ENCODE assay signal across 18 cellular contexts in the genomic region with DNA sequence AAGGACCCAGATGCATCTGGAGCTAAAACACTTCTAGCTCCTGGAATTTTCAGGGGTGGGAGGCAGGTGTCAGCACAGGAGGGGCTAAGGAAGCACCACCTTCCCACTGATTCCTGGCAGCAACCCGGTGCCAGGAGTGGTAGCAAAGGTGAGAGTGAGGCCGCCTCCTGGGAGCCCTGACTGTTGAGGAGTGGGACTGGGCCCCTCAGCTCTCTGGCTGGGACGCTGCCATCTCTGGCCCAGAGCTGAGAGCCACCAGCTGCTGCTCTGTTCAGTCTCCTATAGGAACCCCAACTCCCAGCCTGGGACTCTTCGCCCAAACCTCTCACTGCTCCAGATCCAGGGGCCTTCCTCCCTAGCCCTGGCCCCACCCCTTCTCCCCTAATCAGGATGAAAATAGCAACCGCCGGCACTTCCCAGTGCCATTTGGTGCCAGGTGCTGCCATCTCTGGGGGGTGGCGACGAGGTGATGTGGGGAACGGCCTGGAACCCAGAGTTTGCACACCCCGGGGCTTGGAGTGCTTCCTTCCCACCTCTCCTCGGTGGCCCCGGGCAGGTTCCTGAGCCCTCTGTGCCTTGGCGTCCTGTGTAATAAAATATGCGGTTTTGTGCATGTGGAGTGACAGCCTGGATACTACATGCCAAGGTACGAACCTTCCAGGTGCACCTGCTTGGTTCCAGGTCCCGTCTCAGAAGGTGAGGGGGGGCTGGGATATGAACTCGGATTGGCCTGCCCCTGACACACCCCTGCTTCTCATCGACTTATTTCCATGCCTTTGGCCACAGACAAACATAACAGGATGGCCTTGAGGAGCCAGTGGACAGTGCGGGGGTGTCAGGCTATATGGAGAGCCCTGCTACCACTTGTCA. TPM values are rescaled to one million over a fixed set of nuclear protein-coding genes. Genes with fewer than 3 reads are reported as not detected.
DNase-seq lines count a peak whose midpoint lies in the region; ATAC-seq, FAIRE-seq and TF ChIP-seq lines count a peak whose summit lies in the region.
"Had no signal": no experiment of that assay in that cellular context is flagged by ENCODE, and none has a peak within 500 bp of the region (broad histone marks: within the 10 kb centered on the region; RNA-seq: fewer than 3 reads in every experiment).

No MANE protein-coding gene starts in this region.

- no peak for FAIRE-seq in kidney (lab: Jason Lieb, UNC)

- H3K4me1 ChIP-seq in kidney (ENCODE audit: control insufficient read depth in 1 of 2, insufficient read depth in 1 of 2, low read depth in 1 of 2, low read length in 2 of 2) = peaks cover 6 to 18% of the 10 kb centered on the region in 2 donors

- no peaks in the 10 kb centered on the region for H3K27me3 Mint-ChIP-seq in chondrocyte (ENCODE audit: low read depth)

- no peak overlapping the region for H3K27ac Mint-ChIP-seq in chondrocyte (ENCODE audit: unreplicated experiment)
- H3K27ac Mint-ChIP-seq: CD8-positive, alpha-beta T cell had no signal

- peak; percentile 11 for DNase-seq in activated CD8-positive, alpha-beta memory T cell treated with anti-CD3 and anti-CD28 coated beads, Interleukin-2, amount 50 U/mL, for 4 hours
- no peak for DNase-seq in activated CD8-positive, alpha-beta memory T cell treated with anti-CD3 and anti-CD28 coated beads for 24 hours
- DNase-seq in chondrocyte (ENCODE audit: low spot score) (peak; percentile 83), kidney (peak; percentile 53), sciatic nerve (ENCODE audit: low spot score) (peak; percentile 45), NCI-H510A (lab: John Stamatoyannopoulos, UW) (no peak), 8988T (no peak)
- DNase-seq: BE2C, DMS79, HCEC 1CT, KBM-7, NCI-H1417, NCI-H2029, NCI-H2171, NCI-H774 had no signal

- H3K27ac ChIP-seq in kidney (ENCODE audit: low read depth in 2 of 2, low read length in 2 of 2) = no peak overlapping the region
- H3K27ac ChIP-seq: 22Rv1 had no signal

- H3K4me3 Mint-ChIP-seq in chondrocyte (ENCODE audit: unreplicated experiment) = no peak overlapping the region
- H3K4me3 Mint-ChIP-seq: CD8-positive, alpha-beta T cell had no signal

- no peaks in the 10 kb centered on the region for H3K36me3 Mint-ChIP-seq in chondrocyte (ENCODE audit: low read depth)
- H3K36me3 Mint-ChIP-seq: CD8-positive, alpha-beta T cell had no signal

- peaks cover 10% of the 10 kb centered on the region for H3K9me3 Mint-ChIP-seq in chondrocyte (ENCODE audit: low read depth)

- no peak overlapping the region for H3K9ac ChIP-seq in kidney (ENCODE audit: low read length in 2 of 2)

- no peak for ATAC-seq in sciatic nerve
- ATAC-seq in HG03159 (IDR thresholded peaks at IDR 0.05; ENCODE audit: unreplicated experiment) = no peak
- ATAC-seq: CD8-positive, alpha-beta T cell had no signal

- TF ChIP-seq CTCF in chondrocyte (IDR thresholded peaks at IDR 0.05) = no peak
- TF ChIP-seq CTCF in kidney (IDR thresholded peaks at IDR 0.05; ENCODE audit: borderline replicate concordance, extremely low read depth, insufficient read depth) = no peak

- intact Hi-C loops in kidney (cut with DNase I) = no loop called here
- intact Hi-C loops in sciatic nerve (cut with DNase I) = no loop called here

- peaks cover 18% of the 10 kb centered on the region for H3K4me1 Mint-ChIP-seq in chondrocyte (ENCODE audit: low read depth)

- no peak overlapping the region for H3K4me3 ChIP-seq in kidney (ENCODE audit: low read length in 2 of 2)

- H3K36me3 ChIP-seq in kidney (ENCODE audit: control insufficient read depth in 1 of 2, insufficient read depth in 2 of 2, low read length in 2 of 2) = no peaks in the 10 kb centered on the region
- H3K36me3 ChIP-seq: BE2C had no signal

- H3K9me3 ChIP-seq in kidney (ENCODE audit: control insufficient read depth in 1 of 2, low read length in 2 of 2) = peaks cover 0 to 4% of the 10 kb centered on the region in 2 donors
- H3K9me3 ChIP-seq: BE2C had no signal

RNA-seq across cellular contexts. Expression of gene CELSR1, which starts 35.7 kb away (rescaled TPM):
- 27.9 to 42.7 TPM (median 29.8 TPM) in 3 replicates for total RNA-seq in chondrocyte
- 49.9 TPM for total RNA-seq in kidney
- polyA plus RNA-seq in kidney (ENCODE audit: insufficient read depth, low read depth, low replicate concordance) = 15.7 TPM
- total RNA-seq in sciatic nerve = 1.9 TPM

RNA-seq across cellular contexts. Expression of gene GRAMD4, which starts 47.0 kb away (rescaled TPM):
- total RNA-seq in chondrocyte = 23.8 to 44.8 TPM (median 31.7 TPM) in 3 replicates
- total RNA-seq in kidney = 58.2 TPM
- 12.1 TPM for polyA plus RNA-seq in kidney (ENCODE audit: insufficient read depth, low read depth, low replicate concordance)
- 51.5 TPM for total RNA-seq in sciatic nerve

Comparison
In these comparisons a context has a peak if more than half of its experiments do, and no peak if none do; other contexts are left out.
1. DNase-seq: peak in activated CD8-positive, alpha-beta memory T cell treated with anti-CD3 and anti-CD28 coated beads, Interleukin-2, amount 50 U/mL, for 4 hours (single experiment), chondrocyte (single experiment), kidney (single experiment) and sciatic nerve (single experiment); none in activated CD8-positive, alpha-beta memory T cell treated with anti-CD3 and anti-CD28 coated beads for 24 hours (single experiment), NCI-H510A (single experiment) and 8988T (single experiment).